ENCODE assay signal across 24 cellular contexts in genomic region chr6:27228963-27229477, GRCh38. TPM values are rescaled to one million over a fixed set of nuclear protein-coding genes. Genes with fewer than 3 reads are reported as not detected.
DNase-seq lines count a peak whose midpoint lies in the region; ATAC-seq, FAIRE-seq and TF ChIP-seq lines count a peak whose summit lies in the region.
"Had no signal": no experiment of that assay in that cellular context is flagged by ENCODE, and none has a peak within 500 bp of the region (broad histone marks: within the 10 kb centered on the region; RNA-seq: fewer than 3 reads in every experiment).

No MANE protein-coding gene starts in this region.

- intact Hi-C loops in activated T-helper 1 cell treated with anti-CD3 and anti-CD28 coated beads, Interleukin-12 subunit alpha, Interleukin-12 subunit beta, Interleukin-2, Interleukin-4 antibody, amounts not matched to agents 30 ng/mL and 10 ng/mL and 1 ng/mL, durations not matched to agents 14 hours and 24 hours and 36 hours (cut with micrococcal nuclease): no loop called here
- intact Hi-C loops in activated CD4-positive, alpha-beta T cell treated with anti-CD3 and anti-CD28 coated beads for 36 hours (cut with DNase I, micrococcal nuclease): no loop called here

- H3K4me1 ChIP-seq in HUES6 (ENCODE audit: control insufficient read depth, insufficient read depth, low read length): 0 out of 2 replicates have a peak, but pooled peaks cover 3% of the 10 kb centered on the region
- H3K4me1 ChIP-seq in mesodermal cell (ENCODE audit: control insufficient read depth, insufficient read depth, low read length, poor library complexity, severe bottlenecking): no peaks in the 10 kb centered on the region
- H3K4me1 ChIP-seq: ascending aorta, left lung had no signal

- H3K27ac Mint-ChIP-seq in brain: no peak overlapping the region
- no peak overlapping the region for H3K27ac Mint-ChIP-seq in activated T-helper 1 cell treated with anti-CD3 and anti-CD28 coated beads, Interleukin-12 subunit alpha, Interleukin-12 subunit beta, Interleukin-2, Interleukin-4 antibody, amounts not matched to agents 30 ng/mL and 10 ng/mL and 1 ng/mL, durations not matched to agents 14 hours and 24 hours and 36 hours
- no peak overlapping the region for H3K27ac Mint-ChIP-seq in activated CD4-positive, alpha-beta T cell treated with anti-CD3 and anti-CD28 coated beads for 36 hours
- H3K27ac Mint-ChIP-seq: activated naive CD8-positive, alpha-beta T cell; activated T-helper 17 cell treated with anti-CD3 and anti-CD28 coated beads, Interleukin-2, amount 50 U/mL, for 72 hours; CD8-positive, alpha-beta T cell; naive thymus-derived CD8-positive, alpha-beta T cell had no signal

- WGBS in mesodermal cell (ENCODE audit: insufficient coverage in 2 of 2), 2 experiments: 89 to 90% methylated on average over 3 of the region's 5 CpGs

- H3K4me1 Mint-ChIP-seq in brain: peaks cover 6% of the 10 kb centered on the region
- H3K4me1 Mint-ChIP-seq in activated T-helper 1 cell treated with anti-CD3 and anti-CD28 coated beads, Interleukin-12 subunit alpha, Interleukin-12 subunit beta, Interleukin-2, Interleukin-4 antibody, amounts not matched to agents 30 ng/mL and 10 ng/mL and 1 ng/mL, durations not matched to agents 14 hours and 24 hours and 36 hours (ENCODE audit: low read depth): no peaks in the 10 kb centered on the region
- no peaks in the 10 kb centered on the region for H3K4me1 Mint-ChIP-seq in activated CD4-positive, alpha-beta T cell treated with anti-CD3 and anti-CD28 coated beads for 36 hours
- H3K4me1 Mint-ChIP-seq: naive thymus-derived CD8-positive, alpha-beta T cell had no signal

- H3K4me3 ChIP-seq in HUES6 (ENCODE audit: low read depth, low read length) (peak overlapping the region; percentile 70), mesodermal cell (ENCODE audit: extremely low read depth, insufficient read depth, low read length, poor library complexity, severe bottlenecking) (peak overlapping the region; percentile 39)
- H3K4me3 ChIP-seq: ascending aorta, left lung, thoracic aorta had no signal

- H3K4me3 Mint-ChIP-seq in brain: peak overlapping the region in 3 of 5 experiments; percentile 28 to 79 (median 50)
- H3K4me3 Mint-ChIP-seq in activated T-helper 1 cell treated with anti-CD3 and anti-CD28 coated beads, Interleukin-12 subunit alpha, Interleukin-12 subunit beta, Interleukin-2, Interleukin-4 antibody, amounts not matched to agents 30 ng/mL and 10 ng/mL and 1 ng/mL, durations not matched to agents 14 hours and 24 hours and 36 hours: no peak overlapping the region
- H3K4me3 Mint-ChIP-seq in activated CD4-positive, alpha-beta T cell treated with anti-CD3 and anti-CD28 coated beads for 36 hours: no peak overlapping the region
- H3K4me3 Mint-ChIP-seq: activated naive CD8-positive, alpha-beta T cell; activated T-helper 17 cell treated with anti-CD3 and anti-CD28 coated beads, Interleukin-2, amount 50 U/mL, for 72 hours; CD8-positive, alpha-beta T cell; naive thymus-derived CD8-positive, alpha-beta T cell had no signal

- H3K27me3 ChIP-seq in HUES6 (ENCODE audit: control insufficient read depth, insufficient read depth, low read length): no peaks in the 10 kb centered on the region
- H3K27me3 ChIP-seq: ascending aorta had no signal

- CTCF ChIA-PET in activated CD4-positive, alpha-beta T cell treated with anti-CD3 and anti-CD28 coated beads for 36 hours (lab: Charles Lee): no interaction called here

- no peaks in the 10 kb centered on the region for H3K36me3 Mint-ChIP-seq in brain
- no peaks in the 10 kb centered on the region for H3K36me3 Mint-ChIP-seq in activated T-helper 1 cell treated with anti-CD3 and anti-CD28 coated beads, Interleukin-12 subunit alpha, Interleukin-12 subunit beta, Interleukin-2, Interleukin-4 antibody, amounts not matched to agents 30 ng/mL and 10 ng/mL and 1 ng/mL, durations not matched to agents 14 hours and 24 hours and 36 hours (ENCODE audit: low read depth)
- H3K36me3 Mint-ChIP-seq in activated CD4-positive, alpha-beta T cell treated with anti-CD3 and anti-CD28 coated beads for 36 hours (ENCODE audit: low read depth): no peaks in the 10 kb centered on the region
- H3K36me3 Mint-ChIP-seq: CD8-positive, alpha-beta T cell had no signal

- H3K9ac ChIP-seq in HUES6 (ENCODE audit: low read length): no peak overlapping the region

- FAIRE-seq in G401.6 (lab: Jason Lieb, UNC): peak; percentile 30
- FAIRE-seq: GM19239 had no signal

- TF ChIP-seq CTCF in brain (conservative IDR thresholded peaks at IDR 0.05): no peak

- no peak for ATAC-seq in activated CD4-positive, alpha-beta T cell treated with anti-CD3 and anti-CD28 coated beads for 36 hours
- ATAC-seq: activated T-helper 17 cell treated with anti-CD3 and anti-CD28 coated beads, Interleukin-2, amount 50 U/mL, for 72 hours; CD8-positive, alpha-beta T cell; left lung; naive thymus-derived CD8-positive, alpha-beta T cell had no signal

- H3K36me3 ChIP-seq in HUES6 (ENCODE audit: control insufficient read depth, insufficient read depth, low read length): no peaks in the 10 kb centered on the region
- no peaks in the 10 kb centered on the region for H3K36me3 ChIP-seq in mesodermal cell (ENCODE audit: control insufficient read depth, insufficient read depth, low read length)
- H3K36me3 ChIP-seq: ascending aorta, left lung, thoracic aorta had no signal

- no peak overlapping the region for H3K27ac ChIP-seq in HUES6 (ENCODE audit: low read depth, low read length)
- H3K27ac ChIP-seq in mesodermal cell (ENCODE audit: low read depth, low read length, severe bottlenecking): no peak overlapping the region
- H3K27ac ChIP-seq: ascending aorta, left lung, thoracic aorta had no signal

- peaks cover 64% of the 10 kb centered on the region for H3K27me3 Mint-ChIP-seq in brain
- H3K27me3 Mint-ChIP-seq in activated T-helper 1 cell treated with anti-CD3 and anti-CD28 coated beads, Interleukin-12 subunit alpha, Interleukin-12 subunit beta, Interleukin-2, Interleukin-4 antibody, amounts not matched to agents 30 ng/mL and 10 ng/mL and 1 ng/mL, durations not matched to agents 14 hours and 24 hours and 36 hours (ENCODE audit: insufficient read depth): peaks cover 19% of the 10 kb centered on the region
- H3K27me3 Mint-ChIP-seq in activated CD4-positive, alpha-beta T cell treated with anti-CD3 and anti-CD28 coated beads for 36 hours: peaks cover 53% of the 10 kb centered on the region

- POLR2A ChIA-PET in activated CD4-positive, alpha-beta T cell treated with anti-CD3 and anti-CD28 coated beads for 36 hours (lab: Charles Lee): no interaction called here

- no peak for DNase-seq in activated T-helper 1 cell treated with anti-CD3 and anti-CD28 coated beads, Interleukin-12 subunit alpha, Interleukin-12 subunit beta, Interleukin-2, Interleukin-4 antibody, amounts not matched to agents 30 ng/mL and 10 ng/mL and 1 ng/mL, durations not matched to agents 14 hours and 24 hours and 36 hours (ENCODE audit: low spot score)
- no peak for DNase-seq in stimulated activated CD4-positive, alpha-beta T cell treated with anti-CD3 and anti-CD28 coated beads, Interleukin-4, amount 100 ng/mL, for 1 hour
- no peak for DNase-seq in activated CD4-positive, alpha-beta T cell treated with anti-CD3 and anti-CD28 coated beads for 36 hours
- DNase-seq: activated CD4-positive, alpha-beta T cell treated with anti-CD3 and anti-CD28 coated beads for 48 hours; CD8-positive, alpha-beta T cell; cerebellar nuclear complex; head of caudate nucleus; KG1; left lung; midbrain; naive thymus-derived CD8-positive, alpha-beta T cell; NCI-H1436; NCI-H526; stimulated activated naive CD4-positive, alpha-beta T cell treated with Interleukin-2 at 50 U/mL for 16 hours had no signal

- peaks cover 0 to 8% (median 3%) of the 10 kb centered on the region in 5 experiments for H3K9me3 Mint-ChIP-seq in brain
- H3K9me3 Mint-ChIP-seq in activated T-helper 1 cell treated with anti-CD3 and anti-CD28 coated beads, Interleukin-12 subunit alpha, Interleukin-12 subunit beta, Interleukin-2, Interleukin-4 antibody, amounts not matched to agents 30 ng/mL and 10 ng/mL and 1 ng/mL, durations not matched to agents 14 hours and 24 hours and 36 hours: no peaks in the 10 kb centered on the region
- H3K9me3 Mint-ChIP-seq in activated CD4-positive, alpha-beta T cell treated with anti-CD3 and anti-CD28 coated beads for 36 hours (ENCODE audit: low read depth): peaks cover 5% of the 10 kb centered on the region
- H3K9me3 Mint-ChIP-seq: activated T-helper 17 cell treated with anti-CD3 and anti-CD28 coated beads, Interleukin-2, amount 50 U/mL, for 72 hours had no signal

- no peaks in the 10 kb centered on the region for H3K9me3 ChIP-seq in HUES6 (ENCODE audit: control insufficient read depth, insufficient read depth, low read depth, low read length)
- no peaks in the 10 kb centered on the region for H3K9me3 ChIP-seq in mesodermal cell (ENCODE audit: control insufficient read depth, low read length)
- H3K9me3 ChIP-seq: ascending aorta, left lung had no signal

RNA-seq across cellular contexts. Expression of gene PRSS16, which starts 18.5 kb away (rescaled TPM):
- polyA plus RNA-seq in brain (ENCODE audit: insufficient read depth, low read depth, low replicate concordance): 24.8 TPM
- 1.4 TPM for polyA plus RNA-seq in mesodermal cell (2013, experiment 1 of 2)
- 1.5 TPM for polyA plus RNA-seq in mesodermal cell (2013, experiment 2 of 2)
- 0.13 and 0.98 TPM in 2 replicates for total RNA-seq in activated T-helper 1 cell treated with anti-CD3 and anti-CD28 coated beads, Interleukin-12 subunit alpha, Interleukin-12 subunit beta, Interleukin-2, Interleukin-4 antibody, amounts not matched to agents 30 ng/mL and 10 ng/mL and 1 ng/mL, durations not matched to agents 14 hours and 24 hours and 36 hours
- total RNA-seq in activated CD4-positive, alpha-beta T cell treated with anti-CD3 and anti-CD28 coated beads for 36 hours: 1 to 10 TPM; 1.5 to 2.0 TPM
- total RNA-seq: ascending aorta, osteocyte, thoracic aorta had no signal

Comparison
In these comparisons a context has a peak if more than half of its experiments do, and no peak if none do; other contexts are left out.
1. H3K4me3 Mint-ChIP-seq: peak in brain (3 of 5); none in activated T-helper 1 cell treated with anti-CD3 and anti-CD28 coated beads, Interleukin-12 subunit alpha, Interleukin-12 subunit beta, Interleukin-2, Interleukin-4 antibody, amounts not matched to agents 30 ng/mL and 10 ng/mL and 1 ng/mL, durations not matched to agents 14 hours and 24 hours and 36 hours (single experiment) and activated CD4-positive, alpha-beta T cell treated with anti-CD3 and anti-CD28 coated beads for 36 hours (single experiment).